18 cellular contexts compared by ENCODE assay signal in genomic region chr5:51466214-51466613, GRCh38.
"Had no signal": no experiment of that assay in that cellular context is flagged by ENCODE, and none has a peak within 500 bp of the region (broad histone marks: within the 10 kb centered on the region; RNA-seq: fewer than 3 reads in every experiment).

No MANE protein-coding gene starts in this region.

- H3K36me3 ChIP-seq: heart left ventricle, neural progenitor cell, ovary, right atrium auricular region had no signal

- H3K4me3 ChIP-seq: dorsolateral prefrontal cortex, heart left ventricle, neural progenitor cell, ovary, right atrium auricular region had no signal

- ATAC-seq: esophagus mucosa; heart left ventricle; left lobe of liver; natural killer cell treated with Interleukin-12 subunit alpha and Interleukin-12 subunit beta and Interleukin-15 and Interleukin-18, amount 100 ng/mL, for 72 hours had no signal

- H3K4me1 ChIP-seq: heart left ventricle, right atrium auricular region had no signal

- H3K27me3 ChIP-seq: heart left ventricle, neural progenitor cell, ovary, right atrium auricular region had no signal

- H3K9ac ChIP-seq: neural progenitor cell had no signal

- H3K4me2 ChIP-seq: neural progenitor cell had no signal

- H3K27ac ChIP-seq: dorsolateral prefrontal cortex, heart left ventricle, neural progenitor cell, ovary, right atrium auricular region had no signal

- H3K9me3 ChIP-seq: heart left ventricle, ovary, right atrium auricular region had no signal

- DNase-seq: cortex of kidney; dorsolateral prefrontal cortex; effector CD8-positive, alpha-beta T cell; heart left ventricle; hypothalamus; mammary epithelial cell; midbrain; nucleus accumbens; ovary; small intestine; stimulated activated CD4-positive, alpha-beta T cell treated with anti-CD3 and anti-CD28 coated beads, Interleukin-2, amount 100 ng/mL, for 48 hours; stimulated activated naive CD4-positive, alpha-beta T cell treated with Interleukin-2 at 50 U/mL for 16 hours; trophoblast cell had no signal
